8 cellular contexts compared by ENCODE assay signal in genomic region chr11:66479741-66480115, GRCh38. TPM values are rescaled to one million over a fixed set of nuclear protein-coding genes. Genes with fewer than 3 reads are reported as not detected.
A peak's percentile ranks its signal among the peaks of the same experiment; 100 is the strongest.
DNase-seq lines count a peak whose midpoint lies in the region; ATAC-seq, FAIRE-seq and TF ChIP-seq lines count a peak whose summit lies in the region.

No MANE protein-coding gene starts in this region.

- no peak overlapping the region for H2BK15ac ChIP-seq in IMR-90 (ENCODE audit: low read depth, low read length)

- no peaks in the 10 kb centered on the region for H3K27me3 ChIP-seq in IMR-90 (ENCODE audit: control insufficient read depth, insufficient read depth, low read length)

- H2BK120ac ChIP-seq in IMR-90 (ENCODE audit: low read depth, low read length) = peak overlapping the region; percentile 18; the same call in 1 of the 2 replicates

- H3K36me3 ChIP-seq in IMR-90 (ENCODE audit: control insufficient read depth, insufficient read depth, low read length) (peaks cover 7% of the 10 kb centered on the region), kidney (ENCODE audit: control insufficient read depth in 1 of 2, insufficient read depth in 2 of 2, low read length in 2 of 2) (no peaks in the 10 kb centered on the region)

- H2AK5ac ChIP-seq in IMR-90 (ENCODE audit: low read depth, low read length) = peak overlapping the region; percentile 91

- peak overlapping the region; percentile 94 for H3K14ac ChIP-seq in IMR-90 (replicated peaks; ENCODE audit: low read depth, low read length)

- 0% methylated on average over 2 of the region's 19 CpGs; no CpG with 5 or more reads in 1 of the 2 experiments for WGBS in IMR-90 (ENCODE audit: extremely low coverage in 2 of 2, insufficient read length in 1 of 2), 2 experiments

- CTCF ChIA-PET in IMR-90 (lab: Yijun Ruan, JAX) = interaction anchor here (0.6 to 1.2 kb wide), 3 partner anchors 13 to 62 kb away, joined by 3 to 5 read pairs (median 3); partner anchors contain the start of genes MRPL11 and PELI3

- H2BK20ac ChIP-seq in IMR-90 (ENCODE audit: low read depth, low read length) = no peak overlapping the region

- H3K9me3 ChIP-seq in IMR-90 (ENCODE audit: control insufficient read depth, insufficient read depth, low read length) (no peaks in the 10 kb centered on the region), kidney (ENCODE audit: control insufficient read depth in 1 of 2, low read length in 2 of 2) (no peaks in the 10 kb centered on the region)

- H3K23ac ChIP-seq in IMR-90 (ENCODE audit: low read depth, low read length) = peak overlapping the region; percentile 76; the same call in 1 of the 2 replicates

- peak overlapping the region; percentile 72 for H4K5ac ChIP-seq in IMR-90 (ENCODE audit: low read depth, low read length)

- intact Hi-C loops in IMR-90 (cut with micrococcal nuclease) (loop anchor here (1.0 to 2.0 kb wide), 3 partner anchors 41 to 139 kb away; partner anchors contain the start of gene MRPL11), kidney (cut with DNase I) (no loop called here)

- no peak for TF ChIP-seq RAD21 in IMR-90 (IDR thresholded peaks at IDR 0.05; ENCODE audit: low read length)

- DNase-seq in SHP77 treated with DMSO at 0.1 percent for 48 hours (lab: John Stamatoyannopoulos, UW) (peak; percentile 78), SHP77 (lab: John Stamatoyannopoulos, UW) (no peak), IMR-90 (no peak), amniotic stem cell (lab: John Stamatoyannopoulos, UW) (peak; percentile 60), kidney (no peak), substantia nigra (lab: John Stamatoyannopoulos, UW) (peak in 4 of 49 donors; percentile 46 to 72 (median 63))

- peak; percentile 31 for ATAC-seq in IMR-90 (ENCODE audit: low read depth)
- ATAC-seq in GM18502 (IDR thresholded peaks at IDR 0.05; ENCODE audit: poor library complexity, unreplicated experiment) = no peak
- no peak for ATAC-seq in HG02763 (IDR thresholded peaks at IDR 0.05; ENCODE audit: unreplicated experiment)

- FAIRE-seq in kidney (lab: Jason Lieb, UNC) = no peak

- in situ Hi-C loops in IMR-90 (cut with MboI; ENCODE audit: low sequenced_read_pairs) = no loop called here

- H3K18ac ChIP-seq in IMR-90 (ENCODE audit: low read depth, low read length) = peak overlapping the region; percentile 31

- peaks cover 19 to 59% of the 10 kb centered on the region in 2 experiments for H3K79me1 ChIP-seq in IMR-90 (ENCODE audit: low read depth in 1 of 2, low read length in 2 of 2)

- POLR2A ChIA-PET in IMR-90 (lab: Charles Lee; ENCODE audit: unreplicated experiment) = interaction anchor here (0.5 to 1.1 kb wide), 3 partner anchors 13 to 198 kb away, joined by 3 to 16 read pairs (median 8); partner anchors contain the start of genes PELI3 and RBM4B

- peaks cover 7% of the 10 kb centered on the region; the same call in 1 of the 2 replicates for H3K9me1 ChIP-seq in IMR-90 (ENCODE audit: insufficient read depth, low read length)

- peak overlapping the region; percentile 88 for H3K56ac ChIP-seq in IMR-90 (ENCODE audit: extremely low read depth, insufficient read depth, low read length)

- H4K91ac ChIP-seq in IMR-90 (ENCODE audit: insufficient read depth, low read depth, low read length) = peak overlapping the region; percentile 84

- TF ChIP-seq POLR2A in IMR-90 (IDR thresholded peaks at IDR 0.05; ENCODE audit: low read depth, low read length) = no peak

- H2BK5ac ChIP-seq in IMR-90 (ENCODE audit: low read depth, low read length, poor library complexity, severe bottlenecking) = peak overlapping the region; percentile 85

- H3K4me2 ChIP-seq in IMR-90 (ENCODE audit: low read depth, low read length) = peak overlapping the region; percentile 100

- no peak for TF ChIP-seq CTCF in IMR-90 (conservative IDR thresholded peaks at IDR 0.05; ENCODE audit: low read depth, low read length)
- TF ChIP-seq CTCF in kidney (IDR thresholded peaks at IDR 0.05; ENCODE audit: borderline replicate concordance, extremely low read depth, insufficient read depth) = no peak

- peak overlapping the region; percentile 97 for H2AFZ ChIP-seq in IMR-90 (replicated peaks; ENCODE audit: low read length, poor library complexity)

- peak overlapping the region; percentile 46 to 95 for H4K8ac ChIP-seq in IMR-90 (ENCODE audit: low read depth in 2 of 2, low read length in 2 of 2)

- H3K4ac ChIP-seq in IMR-90 (ENCODE audit: low read depth, low read length) = peak overlapping the region; percentile 92

- H4K20me1 ChIP-seq in IMR-90 (ENCODE audit: insufficient read depth, low read length) = peaks cover 11% of the 10 kb centered on the region; the same call in 1 of the 2 replicates

- H3K4me1 ChIP-seq in IMR-90 (ENCODE audit: control insufficient read depth, insufficient read depth, low read length) (peaks cover 8% of the 10 kb centered on the region), kidney (ENCODE audit: control insufficient read depth in 1 of 2, insufficient read depth in 1 of 2, low read depth in 1 of 2, low read length in 2 of 2) (peaks cover 10 to 11% of the 10 kb centered on the region in 2 donors)

- BruUV-seq in IMR-90 (replicated peaks; lab: Mats Ljungman, UMichigan) = TSS peak; percentile 52

- dilution Hi-C loops in IMR-90 (cut with HindIII; ENCODE audit: low sequenced_read_pairs, unreplicated experiment) = no loop called here

- H3K9ac ChIP-seq in IMR-90 (ENCODE audit: low read depth, low read length) (peak overlapping the region; percentile 95), kidney (ENCODE audit: low read length in 2 of 2) (peak overlapping the region; percentile 83 to 96)

- peak overlapping the region; percentile 82 for H3K4me3 ChIP-seq in IMR-90 (ENCODE audit: insufficient read depth, low read depth, low read length)
- peak overlapping the region; percentile 68 to 83 for H3K4me3 ChIP-seq in kidney (ENCODE audit: low read length in 2 of 2)

- peak overlapping the region; percentile 90 for H2AK9ac ChIP-seq in IMR-90 (replicated peaks; ENCODE audit: low read depth, low read length, poor library complexity)

- H3K27ac ChIP-seq in IMR-90 (ENCODE audit: insufficient read depth, low read length) = peak overlapping the region; percentile 91
- H3K27ac ChIP-seq in kidney (ENCODE audit: low read depth in 2 of 2, low read length in 2 of 2) = peak overlapping the region; percentile 71 to 72
- H3K27ac ChIP-seq in substantia nigra (ENCODE audit: low read depth, low read length, poor library complexity, severe bottlenecking) = peak overlapping the region; percentile 80

TF ChIP-seq in IMR-90, 13 proteins besides CTCF, POLR2A, EP300 and RAD21 (continues in another document):
- no peak for TF ChIP-seq USF2 (IDR thresholded peaks at IDR 0.05; ENCODE audit: low read depth, low read length)
- TF ChIP-seq RFX5 (IDR thresholded peaks at IDR 0.05; ENCODE audit: low read depth, low read length) = no peak
- no peak for TF ChIP-seq MAFK (IDR thresholded peaks at IDR 0.05; ENCODE audit: low read depth, low read length)
- no peak for TF ChIP-seq SMC3 (IDR thresholded peaks at IDR 0.05; ENCODE audit: low read depth, low read length)
- TF ChIP-seq CEBPB (IDR thresholded peaks at IDR 0.05; ENCODE audit: low read depth, low read length) = no peak
- TF ChIP-seq ELK1 (IDR thresholded peaks at IDR 0.05; ENCODE audit: borderline replicate concordance, low read depth, low read length) = no peak

RNA-seq across cellular contexts. Expression of gene DPP3, which starts 0.5 kb away (rescaled TPM):
- total RNA-seq in IMR-90 (2012; rRNA removed) = 51.8 and 52.8 TPM in 2 replicates
- 66.3 and 90.3 TPM in 2 replicates for polyA plus RNA-seq in IMR-90 (2012; rRNA removed)
- 44.7 and 49.8 TPM in 2 replicates for polyA plus RNA-seq in IMR-90 (2012; cell fraction: cytosol; rRNA removed)
- 82.4 and 152 TPM in 2 replicates for polyA plus RNA-seq in IMR-90 (2012; cell fraction: nucleus; rRNA removed; ENCODE audit: low replicate concordance)
- 41.7 TPM for total RNA-seq in kidney
- polyA plus RNA-seq in kidney (ENCODE audit: insufficient read depth, low read depth, low replicate concordance) = 32.9 TPM

RNA-seq across cellular contexts. Expression of gene PELI3, which starts 13.0 kb away (rescaled TPM):
- 3.9 and 5.0 TPM in 2 replicates for total RNA-seq in IMR-90 (2012; rRNA removed)
- polyA plus RNA-seq in IMR-90 (2012; rRNA removed) = 6.3 and 6.5 TPM in 2 replicates
- polyA plus RNA-seq in IMR-90 (2012; cell fraction: cytosol; rRNA removed) = 4.6 and 7.9 TPM in 2 replicates
- polyA plus RNA-seq in IMR-90 (2012; cell fraction: nucleus; rRNA removed; ENCODE audit: low replicate concordance) = 6.6 and 14.2 TPM in 2 replicates
- 8.1 TPM for total RNA-seq in kidney
- 9.1 TPM for polyA plus RNA-seq in kidney (ENCODE audit: insufficient read depth, low read depth, low replicate concordance)

RNA-seq across cellular contexts. Expression of gene BBS1, which starts 30.7 kb away (rescaled TPM):
- 13.9 and 16.5 TPM in 2 replicates for total RNA-seq in IMR-90 (2012; rRNA removed)
- 17.3 and 20.6 TPM in 2 replicates for polyA plus RNA-seq in IMR-90 (2012; rRNA removed)
- 10.3 and 17.4 TPM in 2 replicates for polyA plus RNA-seq in IMR-90 (2012; cell fraction: cytosol; rRNA removed)
- polyA plus RNA-seq in IMR-90 (2012; cell fraction: nucleus; rRNA removed; ENCODE audit: low replicate concordance) = 42.6 and 55.0 TPM in 2 replicates
- total RNA-seq in kidney = 85.4 TPM
- polyA plus RNA-seq in kidney (ENCODE audit: insufficient read depth, low read depth, low replicate concordance) = 30.1 TPM

RNA-seq across cellular contexts. Expression of gene MRPL11, which starts 41.1 kb away (rescaled TPM):
- total RNA-seq in IMR-90 (2012; rRNA removed) (39.2 and 45.5 TPM in 2 replicates), kidney (34.1 TPM)
- polyA plus RNA-seq in IMR-90 (2012; rRNA removed) (45.6 and 46.6 TPM in 2 replicates), kidney (ENCODE audit: insufficient read depth, low read depth, low replicate concordance) (97.3 TPM)
- 26.5 and 54.2 TPM in 2 replicates for polyA plus RNA-seq in IMR-90 (2012; cell fraction: cytosol; rRNA removed)
- polyA plus RNA-seq in IMR-90 (2012; cell fraction: nucleus; rRNA removed; ENCODE audit: low replicate concordance) = 10.6 and 16.7 TPM in 2 replicates

RNA-seq across cellular contexts. Expression of gene NPAS4, which starts 58.9 kb away (rescaled TPM):
- total RNA-seq in IMR-90 (2012; rRNA removed) (under 0.01 TPM in 1 of 2 replicates, not detected in the other), kidney (0.19 TPM)
- polyA plus RNA-seq in IMR-90 (2012; rRNA removed) (0.77 and 0.89 TPM in 2 replicates), kidney (ENCODE audit: insufficient read depth, low read depth, low replicate concordance) (not detected)
- 0.25 and 0.40 TPM in 2 replicates for polyA plus RNA-seq in IMR-90 (2012; cell fraction: cytosol; rRNA removed)
- polyA plus RNA-seq in IMR-90 (2012; cell fraction: nucleus; rRNA removed; ENCODE audit: low replicate concordance) = 2.5 and 4.2 TPM in 2 replicates

Comparison
In these comparisons a context has a peak if more than half of its experiments do, and no peak if none do; other contexts are left out.
1. DNase-seq: peak in SHP77 treated with DMSO at 0.1 percent for 48 hours (single experiment) and amniotic stem cell (single experiment); none in SHP77 (0 of 2), IMR-90 (single experiment) and kidney (single experiment).
2. Peak in every context shown above with its lines, with median percentiles within 50 percentile points of each other: H3K27ac ChIP-seq.